Comparison of ENCODE assay signal across 28 cellular contexts in the genomic region with DNA sequence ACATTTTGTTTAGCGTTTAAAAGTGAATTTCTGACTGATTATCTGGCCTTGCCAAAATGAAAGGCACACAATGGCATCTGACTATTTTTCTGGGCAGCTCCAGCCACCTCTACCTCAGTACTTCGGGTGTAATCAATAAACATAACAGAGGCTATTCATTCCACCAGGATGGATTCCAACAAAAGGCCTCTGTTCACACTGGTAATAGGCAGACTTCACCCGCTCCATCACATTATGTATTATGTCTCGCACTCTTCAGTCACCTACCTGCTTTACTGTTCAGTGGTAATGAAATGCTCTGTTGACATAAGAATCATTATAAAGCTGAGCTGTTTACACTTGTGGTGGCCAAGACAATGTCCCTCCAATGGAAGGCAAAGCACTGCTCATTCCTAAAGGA. TPM values are rescaled to one million over a fixed set of nuclear protein-coding genes. Genes with fewer than 3 reads are reported as not detected.
"Had no signal": no experiment of that assay in that cellular context is flagged by ENCODE, and none has a peak within 500 bp of the region (broad histone marks: within the 10 kb centered on the region; RNA-seq: fewer than 3 reads in every experiment).

No MANE protein-coding gene starts in this region.

- H3K4me1 Mint-ChIP-seq: activated CD8-positive, alpha-beta memory T cell treated with anti-CD3 and anti-CD28 coated beads, Interleukin-2, amount 10 ng/mL, durations not matched to agents 7 days and 5 days; activated naive CD8-positive, alpha-beta T cell treated with anti-CD3 and anti-CD28 coated beads, Interleukin-2, amount 50 U/mL, for 24 hours; IgD-negative memory B cell had no signal

- H3K4me3 Mint-ChIP-seq: activated CD8-positive, alpha-beta memory T cell treated with anti-CD3 and anti-CD28 coated beads, Interleukin-2, amount 10 ng/mL, durations not matched to agents 7 days and 5 days; activated naive CD8-positive, alpha-beta T cell treated with anti-CD3 and anti-CD28 coated beads, Interleukin-2, amount 50 U/mL, for 24 hours; activated T-cell treated with anti-CD3 and anti-CD28 coated beads, Interleukin-2, amount 50 U/mL, for 24 hours; activated T-helper 1 cell treated with anti-CD3 and anti-CD28 coated beads, Interleukin-12 subunit alpha, Interleukin-12 subunit beta, Interleukin-2, Interleukin-4 antibody, amounts not matched to agents 30 ng/mL and 10 ng/mL and 1 ng/mL, durations not matched to agents 14 hours and 24 hours and 36 hours; IgD-negative memory B cell; T-helper 1 cell treated with Interleukin-12 subunit alpha and Interleukin-12 subunit beta and Interleukin-4 antibody, amounts not matched to agents 30 μg/mL and 1 μg/mL, for 36 hours had no signal

- H3K27me3 ChIP-seq: ascending aorta, brain microvascular endothelial cell, cardiac muscle cell, SJSA1 had no signal

- H3K27ac Mint-ChIP-seq: activated CD8-positive, alpha-beta memory T cell treated with anti-CD3 and anti-CD28 coated beads, Interleukin-2, amount 10 ng/mL, durations not matched to agents 7 days and 5 days; activated naive CD4-positive, alpha-beta T cell treated with anti-CD3 and anti-CD28 coated beads, Interleukin-2, amount 50 U/mL, for 72 hours; activated naive CD8-positive, alpha-beta T cell treated with anti-CD3 and anti-CD28 coated beads, Interleukin-2, amount 50 U/mL, for 24 hours; activated T-cell treated with anti-CD3 and anti-CD28 coated beads, Interleukin-2, amount 50 U/mL, for 24 hours; activated T-helper 1 cell treated with anti-CD3 and anti-CD28 coated beads, Interleukin-12 subunit alpha, Interleukin-12 subunit beta, Interleukin-2, Interleukin-4 antibody, amounts not matched to agents 30 ng/mL and 10 ng/mL and 1 ng/mL, durations not matched to agents 14 hours and 24 hours and 36 hours; IgD-negative memory B cell; T-helper 1 cell treated with Interleukin-12 subunit alpha and Interleukin-12 subunit beta and Interleukin-4 antibody, amounts not matched to agents 30 μg/mL and 1 μg/mL, for 36 hours had no signal

- DNase-seq: activated CD4-positive, alpha-beta T cell treated with anti-CD3 and anti-CD28 coated beads for 4 hours; activated CD4-positive, alpha-beta T cell treated with anti-CD3 and anti-CD28 coated beads, Interleukin-2, amount 50 U/mL, for 48 hours; activated CD8-positive, alpha-beta memory T cell treated with anti-CD3 and anti-CD28 coated beads, Interleukin-2, amount 10 ng/mL, durations not matched to agents 7 days and 5 days; activated effector memory CD4-positive, alpha-beta T cell treated with anti-CD3 and anti-CD28 coated beads, Interleukin-2, amount 50 U/mL, for 16 hours; activated naive CD4-positive, alpha-beta T cell treated with Interleukin-2 at 50 U/mL for 16 hours; activated naive CD8-positive, alpha-beta T cell treated with anti-CD3 and anti-CD28 coated beads, Interleukin-2, amount 50 U/mL, for 24 hours; activated T-cell treated with anti-CD3 and anti-CD28 coated beads, Interleukin-2, amount 50 U/mL, for 24 hours; amniotic stem cell; brain microvascular endothelial cell; KG1; NCI-H1105 treated with DMSO at 0.1 percent for 48 hours; NCI-H1436 treated with DMSO at 0.1 percent for 48 hours; NCI-H187; NCI-H2171; NCI-H2227 treated with DMSO at 0.1 percent for 48 hours; NCI-H446 treated with DMSO at 0.1 percent for 48 hours; NCI-H82; SHP77; SW 1271 had no signal

- H3K4me3 ChIP-seq: ascending aorta, cardiac muscle cell, SJSA1 had no signal

- H3K9me3 Mint-ChIP-seq: activated T-helper 1 cell treated with anti-CD3 and anti-CD28 coated beads, Interleukin-12 subunit alpha, Interleukin-12 subunit beta, Interleukin-2, Interleukin-4 antibody, amounts not matched to agents 30 ng/mL and 10 ng/mL and 1 ng/mL, durations not matched to agents 14 hours and 24 hours and 36 hours; T-helper 1 cell treated with Interleukin-12 subunit alpha and Interleukin-12 subunit beta and Interleukin-4 antibody, amounts not matched to agents 30 μg/mL and 1 μg/mL, for 36 hours had no signal

- H3K4me1 ChIP-seq: ascending aorta, SJSA1 had no signal

- H3K36me3 ChIP-seq: ascending aorta, brain microvascular endothelial cell, cardiac muscle cell, SJSA1 had no signal

- ATAC-seq: activated CD4-positive, CD25-positive, alpha-beta regulatory T cell treated with anti-CD3 and anti-CD28 coated beads, Interleukin-2, amount 50 U/mL, for 24 hours; activated CD8-positive, alpha-beta memory T cell treated with anti-CD3 and anti-CD28 coated beads, Interleukin-2, amount 10 ng/mL, durations not matched to agents 7 days and 5 days; activated naive CD4-positive, alpha-beta T cell treated with anti-CD3 and anti-CD28 coated beads, Interleukin-2, amount 50 U/mL, for 72 hours; activated naive CD8-positive, alpha-beta T cell treated with anti-CD3 and anti-CD28 coated beads, Interleukin-2, amount 50 U/mL, for 24 hours; SK-N-SH treated with all-trans-retinoic acid at 6 μM for 48 hours had no signal

- H3K27ac ChIP-seq: ascending aorta, brain microvascular endothelial cell, cardiac muscle cell, SJSA1 had no signal

- H3K36me3 Mint-ChIP-seq: activated CD8-positive, alpha-beta memory T cell treated with anti-CD3 and anti-CD28 coated beads, Interleukin-2, amount 10 ng/mL, durations not matched to agents 7 days and 5 days; activated naive CD4-positive, alpha-beta T cell treated with anti-CD3 and anti-CD28 coated beads, Interleukin-2, amount 50 U/mL, for 72 hours; IgD-negative memory B cell had no signal

- H3K27me3 Mint-ChIP-seq: activated CD8-positive, alpha-beta memory T cell treated with anti-CD3 and anti-CD28 coated beads, Interleukin-2, amount 10 ng/mL, durations not matched to agents 7 days and 5 days; activated naive CD8-positive, alpha-beta T cell treated with anti-CD3 and anti-CD28 coated beads, Interleukin-2, amount 50 U/mL, for 24 hours; activated T-cell treated with anti-CD3 and anti-CD28 coated beads, Interleukin-2, amount 50 U/mL, for 24 hours; IgD-negative memory B cell had no signal

- H3K9me3 ChIP-seq: ascending aorta, SJSA1 had no signal

RNA-seq across cellular contexts. Expression of a gene that starts 21.1 kb away (rescaled TPM):
- total RNA-seq: activated CD8-positive, alpha-beta memory T cell treated with anti-CD3 and anti-CD28 coated beads, Interleukin-2, amount 10 ng/mL, durations not matched to agents 7 days and 5 days; activated T-helper 1 cell treated with anti-CD3 and anti-CD28 coated beads, Interleukin-12 subunit alpha, Interleukin-12 subunit beta, Interleukin-2, Interleukin-4 antibody, amounts not matched to agents 30 ng/mL and 10 ng/mL and 1 ng/mL, durations not matched to agents 14 hours and 24 hours and 36 hours had no signal
- polyA plus RNA-seq: IgD-negative memory B cell had no signal
